ENCODE assay signal across 8 cellular contexts in genomic region chr7:35424869-35425495, GRCh38.
A peak's percentile ranks its signal among the peaks of the same experiment; 100 is the strongest.
DNase-seq lines count a peak whose midpoint lies in the region; ATAC-seq and TF ChIP-seq lines count a peak whose summit lies in the region.

No MANE protein-coding gene starts in this region.

- TF ChIP-seq CTCF in VCaP (conservative IDR thresholded peaks at IDR 0.05), result peak; percentile 90

- peak; percentile 97 for ATAC-seq in left lobe of liver
- ATAC-seq in HG02623 (IDR thresholded peaks at IDR 0.05; ENCODE audit: unreplicated experiment), result no peak

- DNase-seq in GM03348 (ENCODE audit: low spot score) (peak; percentile 80), HCEC 1CT (peak; percentile 28), NCI-H1105 treated with DMSO at 0.1 percent for 48 hours (lab: John Stamatoyannopoulos, UW) (peak; percentile 54), left lobe of liver (ENCODE audit: low spot score) (peak; percentile 61)
- peak; percentile 33 for DNase-seq in central memory CD4-positive, alpha-beta T cell
- peak; percentile 28 to 37 for DNase-seq in stimulated activated CD8-positive, alpha-beta memory T cell treated with anti-CD3 and anti-CD28 coated beads, Interleukin-2, amount 100 ng/mL, for 48 hours (ENCODE audit: low read depth in 2 of 2)

- no peak overlapping the region for H3K27ac ChIP-seq in VCaP

Comparison
In these comparisons a context has a peak if more than half of its experiments do, and no peak if none do; other contexts are left out.
1. DNase-seq: peak in every context shown above with its lines; median percentile 80 in GM03348; 61 in left lobe of liver; 54 in NCI-H1105 treated with DMSO at 0.1 percent for 48 hours; 33 in central memory CD4-positive, alpha-beta T cell; 32 in stimulated activated CD8-positive, alpha-beta memory T cell treated with anti-CD3 and anti-CD28 coated beads, Interleukin-2, amount 100 ng/mL, for 48 hours; 28 in HCEC 1CT.